ENCODE assay signal across 18 cellular contexts in the genomic region with DNA sequence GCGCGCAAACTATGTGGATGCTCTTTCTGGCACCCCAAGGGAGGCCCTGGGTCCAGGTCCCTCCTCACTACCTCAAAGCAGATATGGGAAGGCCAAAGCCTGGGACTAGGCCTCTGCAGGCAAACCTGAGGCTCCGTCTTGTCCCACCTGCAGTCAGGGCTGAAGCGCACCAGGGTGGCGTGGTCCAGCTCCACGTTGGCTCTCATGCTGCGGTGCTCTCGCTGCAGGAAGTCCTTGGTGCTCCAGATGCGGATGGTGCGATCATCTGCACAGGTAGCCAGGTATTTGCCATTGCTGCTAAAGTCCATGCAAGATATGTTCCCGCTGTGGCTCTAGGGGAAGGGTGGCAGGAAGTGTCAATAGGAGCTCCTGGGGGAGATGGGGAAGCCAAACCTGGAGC. TPM values are rescaled to one million over a fixed set of nuclear protein-coding genes. Genes with fewer than 3 reads are reported as not detected.
DNase-seq lines count a peak whose midpoint lies in the region; ATAC-seq and TF ChIP-seq lines count a peak whose summit lies in the region.
"Had no signal": no experiment of that assay in that cellular context is flagged by ENCODE, and none has a peak within 500 bp of the region (broad histone marks: within the 10 kb centered on the region; RNA-seq: fewer than 3 reads in every experiment).

No MANE protein-coding gene starts in this region.

- no peak overlapping the region for H3K4me3 Mint-ChIP-seq in activated naive CD4-positive, alpha-beta T cell treated with anti-CD3 and anti-CD28 coated beads, Interleukin-2, amount 10 ng/mL, durations not matched to agents 7 days and 5 days
- H3K4me3 Mint-ChIP-seq in endothelial cell (ENCODE audit: unreplicated experiment) (peak overlapping the region; percentile 59), neural progenitor cell (no peak overlapping the region)
- H3K4me3 Mint-ChIP-seq: GM23338 had no signal

- TF ChIP-seq CTCF in endothelial cell (IDR thresholded peaks at IDR 0.05; ENCODE audit: unreplicated experiment) (no peak), neural progenitor cell (IDR thresholded peaks at IDR 0.05) (no peak), smooth muscle cell (IDR thresholded peaks at IDR 0.05; ENCODE audit: borderline replicate concordance, insufficient read depth, poor library complexity, severe bottlenecking) (no peak), BE2C (IDR thresholded peaks at IDR 0.05; ENCODE audit: low read depth, low read length) (no peak)

- WGBS in smooth muscle cell (ENCODE audit: low lambda C conversion rate): 98% methylated on average over 11 of the region's 11 CpGs

- H4K20me1 ChIP-seq in neural progenitor cell (ENCODE audit: low read depth) (peaks cover 23% of the 10 kb centered on the region), smooth muscle cell (ENCODE audit: low read depth) (peaks cover 83% of the 10 kb centered on the region)

- no peaks in the 10 kb centered on the region for H3K27me3 Mint-ChIP-seq in activated naive CD4-positive, alpha-beta T cell treated with anti-CD3 and anti-CD28 coated beads, Interleukin-2, amount 10 ng/mL, durations not matched to agents 7 days and 5 days
- H3K27me3 Mint-ChIP-seq in endothelial cell (ENCODE audit: unreplicated experiment): peaks cover 5% of the 10 kb centered on the region
- peaks cover 2% of the 10 kb centered on the region for H3K27me3 Mint-ChIP-seq in neural progenitor cell (ENCODE audit: insufficient read depth, low read depth)
- H3K27me3 Mint-ChIP-seq: CD4-positive, CD25-positive, alpha-beta regulatory T cell had no signal

- H3K4me2 ChIP-seq in neural progenitor cell (no peak overlapping the region), smooth muscle cell (no peak overlapping the region)
- H3K4me2 ChIP-seq: BLaER1 treated with 17β-estradiol and CSF1 and Interleukin-3, amounts not matched to agents 10 nM and 100 nM; GM23338 had no signal

- peaks cover 11% of the 10 kb centered on the region for H3K4me1 ChIP-seq in neural progenitor cell
- peaks cover 6% of the 10 kb centered on the region for H3K4me1 ChIP-seq in smooth muscle cell (ENCODE audit: low read depth)
- no peaks in the 10 kb centered on the region for H3K4me1 ChIP-seq in BE2C

- H3K27ac ChIP-seq in neural progenitor cell (no peak overlapping the region), smooth muscle cell (ENCODE audit: low read depth) (no peak overlapping the region)
- H3K27ac ChIP-seq: BLaER1 treated with 17β-estradiol and CSF1 and Interleukin-3, amounts not matched to agents 10 nM and 100 nM; HL-60 had no signal

- no peak overlapping the region for H2AFZ ChIP-seq in neural progenitor cell (replicated peaks)
- no peak overlapping the region for H2AFZ ChIP-seq in smooth muscle cell (ENCODE audit: low read depth)
- H2AFZ ChIP-seq: GM23338 had no signal

- H3K4me3 ChIP-seq in neural progenitor cell: no peak overlapping the region
- no peak overlapping the region for H3K4me3 ChIP-seq in smooth muscle cell
- no peak overlapping the region for H3K4me3 ChIP-seq in BE2C (ENCODE audit: low read depth, low read length)
- H3K4me3 ChIP-seq: BLaER1 treated with 17β-estradiol and CSF1 and Interleukin-3, amounts not matched to agents 10 nM and 100 nM; GM12878; GM23338 had no signal

- H3F3A ChIP-seq in neural progenitor cell (ENCODE audit: low read depth) (peaks cover 7% of the 10 kb centered on the region), smooth muscle cell (ENCODE audit: low read depth) (peaks cover 17% of the 10 kb centered on the region)

- no peaks in the 10 kb centered on the region for H3K9me3 Mint-ChIP-seq in activated naive CD4-positive, alpha-beta T cell treated with anti-CD3 and anti-CD28 coated beads, Interleukin-2, amount 10 ng/mL, durations not matched to agents 7 days and 5 days
- H3K9me3 Mint-ChIP-seq in activated naive CD4-positive, alpha-beta T cell treated with anti-CD3 and anti-CD28 coated beads, Interleukin-2, amount 50 U/mL, for 72 hours: no peaks in the 10 kb centered on the region
- no peaks in the 10 kb centered on the region for H3K9me3 Mint-ChIP-seq in endothelial cell (ENCODE audit: unreplicated experiment)
- no peaks in the 10 kb centered on the region for H3K9me3 Mint-ChIP-seq in neural progenitor cell
- H3K9me3 Mint-ChIP-seq: CD4-positive, CD25-positive, alpha-beta regulatory T cell; GM23338 had no signal

- H3K79me2 ChIP-seq in neural progenitor cell (ENCODE audit: low read depth) (peaks cover 29% of the 10 kb centered on the region), smooth muscle cell (ENCODE audit: low read depth) (peaks cover 37% of the 10 kb centered on the region)

- H3K27ac Mint-ChIP-seq in activated naive CD4-positive, alpha-beta T cell treated with anti-CD3 and anti-CD28 coated beads, Interleukin-2, amount 10 ng/mL, durations not matched to agents 7 days and 5 days: no peak overlapping the region
- H3K27ac Mint-ChIP-seq in activated naive CD4-positive, alpha-beta T cell treated with anti-CD3 and anti-CD28 coated beads, Interleukin-2, amount 50 U/mL, for 72 hours: no peak overlapping the region
- H3K27ac Mint-ChIP-seq in endothelial cell (ENCODE audit: unreplicated experiment) (no peak overlapping the region), neural progenitor cell (peak overlapping the region; percentile 15)
- H3K27ac Mint-ChIP-seq: GM23338 had no signal

- no peaks in the 10 kb centered on the region for H3K27me3 ChIP-seq in neural progenitor cell
- H3K27me3 ChIP-seq in smooth muscle cell (ENCODE audit: low read depth): no peaks in the 10 kb centered on the region
- H3K27me3 ChIP-seq in BE2C: no peaks in the 10 kb centered on the region
- H3K27me3 ChIP-seq: BLaER1 treated with 17β-estradiol and CSF1 and Interleukin-3, amounts not matched to agents 10 nM and 100 nM had no signal

- no peak for ATAC-seq in activated naive CD4-positive, alpha-beta T cell treated with anti-CD3 and anti-CD28 coated beads, Interleukin-2, amount 50 U/mL, for 72 hours
- ATAC-seq: GM12878, GM23338 had no signal

- H3K36me3 Mint-ChIP-seq in activated naive CD4-positive, alpha-beta T cell treated with anti-CD3 and anti-CD28 coated beads, Interleukin-2, amount 10 ng/mL, durations not matched to agents 7 days and 5 days: peaks cover 52% of the 10 kb centered on the region
- H3K36me3 Mint-ChIP-seq in activated naive CD4-positive, alpha-beta T cell treated with anti-CD3 and anti-CD28 coated beads, Interleukin-2, amount 50 U/mL, for 72 hours: peaks cover 18 to 39% of the 10 kb centered on the region in 2 donors
- peaks cover 37% of the 10 kb centered on the region for H3K36me3 Mint-ChIP-seq in endothelial cell (ENCODE audit: low read depth, unreplicated experiment)
- peaks cover 26% of the 10 kb centered on the region for H3K36me3 Mint-ChIP-seq in neural progenitor cell

- no peak overlapping the region for H3K9ac ChIP-seq in neural progenitor cell
- H3K9ac ChIP-seq in smooth muscle cell (ENCODE audit: low read depth): no peak overlapping the region

- peak; percentile 1 for DNase-seq in activated naive CD4-positive, alpha-beta T cell treated with anti-CD3 and anti-CD28 coated beads, Interleukin-2, amount 10 ng/mL, durations not matched to agents 7 days and 5 days
- no peak for DNase-seq in activated naive CD4-positive, alpha-beta T cell treated with anti-CD3 and anti-CD28 coated beads, Interleukin-2, amount 50 U/mL, for 72 hours (ENCODE audit: low spot score in 2 of 2)
- no peak for DNase-seq in endothelial cell (ENCODE audit: low spot score)
- no peak for DNase-seq in neural progenitor cell (ENCODE audit: low spot score)
- DNase-seq in LoVo (ENCODE audit: low spot score): no peak
- no peak for DNase-seq in smooth muscle cell (lab: John Stamatoyannopoulos, UW; ENCODE audit: unreplicated experiment)
- DNase-seq in BE2C: no peak
- DNase-seq: 8988T; AML-193; Calu3; CD4-positive, CD25-positive, alpha-beta regulatory T cell; DMS 273 treated with DMSO at 0.1 percent for 48 hours; H7 had no signal

- CTCF ChIA-PET in activated naive CD4-positive, alpha-beta T cell treated with anti-CD3 and anti-CD28 coated beads, Interleukin-2, amount 10 ng/mL, durations not matched to agents 7 days and 5 days (lab: Charles Lee): no interaction called here

- H3K36me3 ChIP-seq in neural progenitor cell (no peaks in the 10 kb centered on the region), smooth muscle cell (ENCODE audit: low read depth) (peaks cover 14% of the 10 kb centered on the region), BE2C (peaks cover 53% of the 10 kb centered on the region)

- H3K9me3 ChIP-seq in neural progenitor cell (ENCODE audit: low read depth) (no peaks in the 10 kb centered on the region), smooth muscle cell (replicated peaks; ENCODE audit: low read depth) (no peaks in the 10 kb centered on the region), BE2C (no peaks in the 10 kb centered on the region)
- H3K9me3 ChIP-seq: BLaER1 treated with 17β-estradiol and CSF1 and Interleukin-3, amounts not matched to agents 10 nM and 100 nM had no signal

- peaks cover 25% of the 10 kb centered on the region for H3K4me1 Mint-ChIP-seq in activated naive CD4-positive, alpha-beta T cell treated with anti-CD3 and anti-CD28 coated beads, Interleukin-2, amount 10 ng/mL, durations not matched to agents 7 days and 5 days
- H3K4me1 Mint-ChIP-seq in endothelial cell (ENCODE audit: unreplicated experiment): peaks cover 10% of the 10 kb centered on the region
- peaks cover 20% of the 10 kb centered on the region for H3K4me1 Mint-ChIP-seq in neural progenitor cell

RNA-seq across cellular contexts. Expression of a gene that starts 4.6 kb away (rescaled TPM):
- total RNA-seq in activated naive CD4-positive, alpha-beta T cell treated with anti-CD3 and anti-CD28 coated beads, Interleukin-2, amount 50 U/mL, for 72 hours: 10 to 100 TPM; 33.3 to 35.2 TPM
- total RNA-seq in endothelial cell (ENCODE audit: unreplicated experiment): 22.4 TPM
- 29.0 and 50.4 TPM in 2 replicates for total RNA-seq in neural progenitor cell (ENCODE audit: low replicate concordance)
- 62.4 and 78.5 TPM in 2 replicates for total RNA-seq in smooth muscle cell
- polyA plus RNA-seq in smooth muscle cell: 57.7 and 67.6 TPM in 2 replicates
- 53.4 TPM for polyA plus RNA-seq in BE2C (2012; ENCODE audit: insufficient read depth, insufficient read length, low read depth)

RNA-seq across cellular contexts. Expression of a gene that starts 16.3 kb away (rescaled TPM):
- 10 to 100 TPM; 51.5 to 60.1 TPM for total RNA-seq in activated naive CD4-positive, alpha-beta T cell treated with anti-CD3 and anti-CD28 coated beads, Interleukin-2, amount 50 U/mL, for 72 hours
- total RNA-seq in endothelial cell (ENCODE audit: unreplicated experiment): 38.6 TPM
- total RNA-seq in neural progenitor cell (ENCODE audit: low replicate concordance): 10.4 and 29.9 TPM in 2 replicates
- total RNA-seq in smooth muscle cell: 16.0 and 31.9 TPM in 2 replicates
- 30.7 and 37.9 TPM in 2 replicates for polyA plus RNA-seq in smooth muscle cell
- polyA plus RNA-seq in BE2C (2012; ENCODE audit: insufficient read depth, insufficient read length, low read depth): 40.6 TPM

RNA-seq across cellular contexts. Expression of a gene that starts 50.5 kb away (rescaled TPM):
- not detected for total RNA-seq in activated naive CD4-positive, alpha-beta T cell treated with anti-CD3 and anti-CD28 coated beads, Interleukin-2, amount 50 U/mL, for 72 hours
- 8.7 TPM for total RNA-seq in endothelial cell (ENCODE audit: unreplicated experiment)
- total RNA-seq in neural progenitor cell (ENCODE audit: low replicate concordance): 0.87 and 0.90 TPM in 2 replicates
- total RNA-seq in smooth muscle cell: not detected in 2 replicates
- 0.32 TPM in 1 of 2 replicates, not detected in the other for polyA plus RNA-seq in smooth muscle cell
- polyA plus RNA-seq in BE2C (2012; ENCODE audit: insufficient read depth, insufficient read length, low read depth): not detected
- total RNA-seq: CD4-positive, CD25-positive, alpha-beta regulatory T cell; G401 had no signal
- polyA plus RNA-seq: CD4-positive, CD25-positive, alpha-beta regulatory T cell; GM12878 had no signal

RNA-seq across cellular contexts. Expression of a gene that starts 51.7 kb away (rescaled TPM):
- 10 to 100 TPM; 76.0 to 90.8 TPM for total RNA-seq in activated naive CD4-positive, alpha-beta T cell treated with anti-CD3 and anti-CD28 coated beads, Interleukin-2, amount 50 U/mL, for 72 hours
- total RNA-seq in endothelial cell (ENCODE audit: unreplicated experiment) (56.5 TPM), neural progenitor cell (ENCODE audit: low replicate concordance) (69.3 and 85.8 TPM in 2 replicates), smooth muscle cell (43.9 and 48.8 TPM in 2 replicates)
- polyA plus RNA-seq in smooth muscle cell: 20.1 and 23.9 TPM in 2 replicates
- polyA plus RNA-seq in BE2C (2012; ENCODE audit: insufficient read depth, insufficient read length, low read depth): 67.3 TPM
